ENCODE assay signal across 11 cellular contexts in the genomic region with DNA sequence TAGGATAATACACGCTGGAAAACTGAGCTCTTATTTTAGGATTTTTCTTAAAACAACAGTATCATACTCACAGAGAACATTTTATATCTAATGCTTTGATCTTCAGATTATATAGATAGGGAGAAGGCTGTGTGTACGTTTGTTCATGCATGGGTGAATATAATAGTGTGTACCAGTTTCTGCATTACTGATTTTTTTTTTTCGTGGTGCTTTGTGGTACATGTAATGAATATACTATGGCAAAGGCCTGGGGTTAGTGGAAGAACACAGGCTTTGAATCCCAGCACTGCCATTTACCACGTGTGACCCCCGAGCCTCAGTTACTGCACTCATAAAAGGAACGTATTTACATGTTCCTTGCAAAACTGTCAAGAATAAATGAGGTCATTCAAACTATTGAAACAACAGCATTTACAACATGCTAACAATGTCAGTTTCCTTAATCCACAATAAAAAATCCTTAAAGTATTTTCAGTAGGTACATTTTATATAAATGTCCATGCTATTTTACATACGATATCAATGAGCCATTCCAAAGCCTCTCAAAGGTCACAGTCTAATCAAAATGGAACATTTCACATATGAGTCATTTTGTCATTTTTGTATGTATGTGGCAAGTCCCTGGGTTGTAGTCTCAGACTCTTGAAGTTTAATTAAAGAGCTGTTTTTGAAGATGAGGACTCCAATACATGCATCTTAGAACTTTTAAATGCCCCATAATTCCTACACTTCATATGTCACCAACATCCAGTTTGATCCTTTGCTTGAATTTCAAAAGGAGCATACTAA.
DNase-seq lines count a peak whose midpoint lies in the region; ATAC-seq and TF ChIP-seq lines count a peak whose summit lies in the region.
"Had no signal": no experiment of that assay in that cellular context is flagged by ENCODE, and none has a peak within 500 bp of the region (broad histone marks: within the 10 kb centered on the region; RNA-seq: fewer than 3 reads in every experiment).

No MANE protein-coding gene starts in this region.

- TF ChIP-seq EP300 in tibial nerve (IDR thresholded peaks at IDR 0.05): no peak

- in situ Hi-C loops in KBM-7 (cut with MboI; ENCODE audit: low pct_unique_long_range_greater_than_20kb, low sequenced_read_pairs): no loop called here

- no peak overlapping the region for H3K4me3 ChIP-seq in tibial nerve
- H3K4me3 ChIP-seq in vagina: no peak overlapping the region
- H3K4me3 ChIP-seq: ascending aorta, esophagus muscularis mucosa had no signal

- no peak for TF ChIP-seq POLR2A in tibial nerve (IDR thresholded peaks at IDR 0.05)
- no peak for TF ChIP-seq POLR2A in vagina (IDR thresholded peaks at IDR 0.05)

- 51 to 52% methylated on average over 7 of the region's 7 CpGs for WGBS in tibial nerve, 2 donors

- H3K9me3 ChIP-seq in tibial nerve: no peaks in the 10 kb centered on the region
- H3K9me3 ChIP-seq in vagina: no peaks in the 10 kb centered on the region
- H3K9me3 ChIP-seq: ascending aorta, esophagus muscularis mucosa had no signal

- H3K36me3 ChIP-seq in tibial nerve: no peaks in the 10 kb centered on the region
- H3K36me3 ChIP-seq in vagina: no peaks in the 10 kb centered on the region
- H3K36me3 ChIP-seq: ascending aorta had no signal

- TF ChIP-seq CTCF in tibial nerve (IDR thresholded peaks at IDR 0.05) (no peak), vagina (IDR thresholded peaks at IDR 0.05) (no peak)

- ATAC-seq in GM19452 (IDR thresholded peaks at IDR 0.05; ENCODE audit: unreplicated experiment): peak; percentile 31

- H3K27me3 ChIP-seq in layer of hippocampus (ENCODE audit: control insufficient read depth, insufficient read depth, low read length) (no peaks in the 10 kb centered on the region), tibial nerve (no peaks in the 10 kb centered on the region), vagina (no peaks in the 10 kb centered on the region)
- H3K27me3 ChIP-seq: ascending aorta, esophagus muscularis mucosa had no signal

- DNase-seq in ELR (ENCODE audit: low read depth) (peak; percentile 6), KBM-7 (peak; percentile 6), tibial nerve (ENCODE audit: low spot score in 2 of 2) (no peak), vagina (ENCODE audit: extremely low spot score in 2 of 2) (no peak)
- no peak for DNase-seq in activated naive CD4-positive, alpha-beta T cell treated with Interleukin-2 at 50 U/mL for 16 hours
- DNase-seq in activated effector memory CD4-positive, alpha-beta T cell treated with anti-CD3 and anti-CD28 coated beads, Interleukin-2, amount 50 U/mL, for 16 hours: no peak
- DNase-seq: activated CD4-positive, CD25-positive, alpha-beta regulatory T cell treated with anti-CD3 and anti-CD28 coated beads, Interleukin-2, amount 50 U/mL, for 72 hours had no signal

- peak overlapping the region; percentile 30 for H3K27ac ChIP-seq in layer of hippocampus (ENCODE audit: low read depth, low read length)
- H3K27ac ChIP-seq in tibial nerve: peak overlapping the region in 2 of 4 donors; percentile 56 to 69
- no peak overlapping the region for H3K27ac ChIP-seq in vagina
- H3K27ac ChIP-seq: ascending aorta, esophagus muscularis mucosa had no signal

- intact Hi-C loops in vagina (cut with DNase I): no loop called here

- H3K4me1 ChIP-seq in tibial nerve (peaks cover 7 to 60% (median 24%) of the 10 kb centered on the region in 4 donors), vagina (peaks cover 42% of the 10 kb centered on the region)

Comparison
In these comparisons a context has a peak if more than half of its experiments do, and no peak if none do; other contexts are left out.
1. DNase-seq: peak in ELR (single experiment) and KBM-7 (single experiment); none in tibial nerve (0 of 2), activated naive CD4-positive, alpha-beta T cell treated with Interleukin-2 at 50 U/mL for 16 hours (single experiment), vagina (0 of 2) and activated effector memory CD4-positive, alpha-beta T cell treated with anti-CD3 and anti-CD28 coated beads, Interleukin-2, amount 50 U/mL, for 16 hours (single experiment).